In genomic region chr1:245380790-245381535, GRCh38 we compare ENCODE assay signal across 10 cellular contexts.
DNase-seq lines count a peak whose midpoint lies in the region; ATAC-seq and TF ChIP-seq lines count a peak whose summit lies in the region.
"Had no signal": no experiment of that assay in that cellular context is flagged by ENCODE, and none has a peak within 500 bp of the region (broad histone marks: within the 10 kb centered on the region; RNA-seq: fewer than 3 reads in every experiment).

No MANE protein-coding gene starts in this region.

- in situ Hi-C loops in SK-MEL-5 (cut with HindIII; ENCODE audit: low pct_unique_long_range_greater_than_20kb, low sequenced_read_pairs) = no loop called here

- TF ChIP-seq CTCF in 22Rv1 (IDR thresholded peaks at IDR 0.05) (peak; percentile 33; the same call in 1 of the 2 replicates), GM06990 (IDR thresholded peaks at IDR 0.05; ENCODE audit: insufficient read depth, low read length, poor library complexity, severe bottlenecking) (peak; percentile 28)

- no peak overlapping the region for H3K4me3 ChIP-seq in GM06990 (replicated peaks; ENCODE audit: low read depth, low read length)

- ATAC-seq in sciatic nerve = no peak
- no peak for ATAC-seq in GM18870 (IDR thresholded peaks at IDR 0.05; ENCODE audit: unreplicated experiment)

- intact Hi-C loops in sciatic nerve (cut with DNase I) = no loop called here

- DNase-seq in GM06990 (ENCODE audit: extremely low read depth, insufficient read length) (no peak), SK-MEL-5 (ENCODE audit: low read depth, low spot score) (peak; percentile 63), hepatic stellate cell (ENCODE audit: low spot score) (peak; percentile 21), sciatic nerve (ENCODE audit: low spot score) (no peak)
- no peak for DNase-seq in activated effector memory CD4-positive, alpha-beta T cell treated with Interleukin-2 at 50 U/mL for 16 hours
- no peak for DNase-seq in stimulated activated CD4-positive, alpha-beta T cell treated with anti-CD3 and anti-CD28 coated beads, Interleukin-2, amount 100 ng/mL, for 24 hours
- DNase-seq: activated CD4-positive, alpha-beta T cell treated with anti-CD3 and anti-CD28 coated beads for 48 hours; COR-L47 had no signal

- no peaks in the 10 kb centered on the region; the same call in 1 of the 2 replicates for H3K27me3 ChIP-seq in GM06990 (replicated peaks; ENCODE audit: control insufficient read depth, insufficient read depth, low read length)

- no peak overlapping the region for H3K27ac ChIP-seq in 22Rv1

- H3K36me3 ChIP-seq in GM06990 (ENCODE audit: control insufficient read depth, insufficient read depth, low read length) = no peaks in the 10 kb centered on the region

Comparison
In these comparisons a context has a peak if more than half of its experiments do, and no peak if none do; other contexts are left out.
1. DNase-seq: peak in SK-MEL-5 (single experiment) and hepatic stellate cell (single experiment); none in GM06990 (single experiment), sciatic nerve (single experiment), activated effector memory CD4-positive, alpha-beta T cell treated with Interleukin-2 at 50 U/mL for 16 hours (single experiment) and stimulated activated CD4-positive, alpha-beta T cell treated with anti-CD3 and anti-CD28 coated beads, Interleukin-2, amount 100 ng/mL, for 24 hours (0 of 2).